ENCODE assay signal across 5 cellular contexts in genomic region chr12:102449018-102449417, GRCh38. TPM values are rescaled to one million over a fixed set of nuclear protein-coding genes. Genes with fewer than 3 reads are reported as not detected.
"Had no signal": no experiment of that assay in that cellular context is flagged by ENCODE, and none has a peak within 500 bp of the region (broad histone marks: within the 10 kb centered on the region; RNA-seq: fewer than 3 reads in every experiment).

No MANE protein-coding gene starts in this region.

RNA-seq across cellular contexts. Expression of gene IGF1, which starts 31.3 kb away (rescaled TPM):
- total RNA-seq: activated B cell treated with CpG ODN at 0.5 μM for 24 hours; activated CD4-positive, alpha-beta memory T cell treated with anti-CD3 and anti-CD28 coated beads for 36 hours; activated CD4-positive, alpha-beta T cell treated with anti-CD3 and anti-CD28 coated beads for 36 hours; T-helper 17 cell; WTC11 had no signal
